Comparison of ENCODE assay signal across 1 cellular context in genomic region chr7:12931465-12931864, GRCh38.
A peak's percentile ranks its signal among the peaks of the same experiment; 100 is the strongest.
TF ChIP-seq lines count a peak whose summit lies in the region.

No MANE protein-coding gene starts in this region.

TF ChIP-seq in SK-N-SH, 30 proteins besides CTCF, POLR2A, EP300 and RAD21:
- TF ChIP-seq, protein P1, sequence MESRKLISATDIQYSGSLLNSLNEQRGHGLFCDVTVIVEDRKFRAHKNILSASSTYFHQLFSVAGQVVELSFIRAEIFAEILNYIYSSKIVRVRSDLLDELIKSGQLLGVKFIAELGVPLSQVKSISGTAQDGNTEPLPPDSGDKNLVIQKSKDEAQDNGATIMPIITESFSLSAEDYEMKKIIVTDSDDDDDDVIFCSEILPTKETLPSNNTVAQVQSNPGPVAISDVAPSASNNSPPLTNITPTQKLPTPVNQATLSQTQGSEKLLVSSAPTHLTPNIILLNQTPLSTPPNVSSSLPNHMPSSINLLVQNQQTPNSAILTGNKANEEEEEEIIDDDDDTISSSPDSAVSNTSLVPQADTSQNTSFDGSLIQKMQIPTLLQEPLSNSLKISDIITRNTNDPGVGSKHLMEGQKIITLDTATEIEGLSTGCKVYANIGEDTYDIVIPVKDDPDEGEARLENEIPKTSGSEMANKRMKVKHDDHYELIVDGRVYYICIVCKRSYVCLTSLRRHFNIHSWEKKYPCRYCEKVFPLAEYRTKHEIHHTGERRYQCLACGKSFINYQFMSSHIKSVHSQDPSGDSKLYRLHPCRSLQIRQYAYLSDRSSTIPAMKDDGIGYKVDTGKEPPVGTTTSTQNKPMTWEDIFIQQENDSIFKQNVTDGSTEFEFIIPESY (IDR thresholded peaks at IDR 0.05; ENCODE audit: borderline replicate concordance, low read depth), result peak; percentile 83
- peak; percentile 18 for TF ChIP-seq CHD2 (IDR thresholded peaks at IDR 0.05; ENCODE audit: low read length, partially characterized antibody)
